Comparison of ENCODE assay signal across 28 cellular contexts in genomic region chr2:240806459-240806858, GRCh38. TPM values are rescaled to one million over a fixed set of nuclear protein-coding genes. Genes with fewer than 3 reads are reported as not detected.
"Had no signal": no experiment of that assay in that cellular context is flagged by ENCODE, and none has a peak within 500 bp of the region (broad histone marks: within the 10 kb centered on the region; RNA-seq: fewer than 3 reads in every experiment).

No MANE protein-coding gene starts in this region.

- H3K9me3 Mint-ChIP-seq: stimulated activated effector memory CD8-positive, alpha-beta T cell treated with anti-CD3 and anti-CD28 coated beads, Interleukin-12 subunit alpha, Interleukin-12 subunit beta, amount 100 ng/mL, for 72 hours; stimulated activated naive CD8-positive, alpha-beta T cell treated with anti-CD3 and anti-CD28 coated beads, Interleukin-15, amount 100 ng/mL, for 72 hours; stimulated activated naive CD8-positive, alpha-beta T cell treated with anti-CD3 and anti-CD28 coated beads, Interleukin-15, Interleukin-2, amounts not matched to agents 100 ng/mL and 50 ng/mL, for 24 hours; type B pancreatic cell had no signal

- H3K4me3 ChIP-seq: stomach, suprapubic skin, testis, thoracic aorta, thyroid gland, tibial artery, tibial nerve, transverse colon, upper lobe of left lung, upper lobe of right lung, uterus, vagina had no signal

- H3K27ac Mint-ChIP-seq: stimulated activated effector memory CD8-positive, alpha-beta T cell treated with anti-CD3 and anti-CD28 coated beads, Interleukin-12 subunit alpha, Interleukin-12 subunit beta, amount 100 ng/mL, for 72 hours; stimulated activated memory B cell treated with anti-CD40 and anti-IgM and Interleukin-4, amounts not matched to agents 10 μg/mL and 1 μg/mL and 100 μg/mL, for 72 hours; stimulated activated naive B cell treated with anti-CD40 and anti-IgM and Interleukin-4, amounts not matched to agents 10 μg/mL and 1 μg/mL and 100 μg/mL, for 72 hours; stimulated activated naive CD8-positive, alpha-beta T cell treated with anti-CD3 and anti-CD28 coated beads, Interleukin-15, amount 100 ng/mL, for 72 hours; stimulated activated naive CD8-positive, alpha-beta T cell treated with anti-CD3 and anti-CD28 coated beads, Interleukin-15, Interleukin-2, amounts not matched to agents 100 ng/mL and 50 ng/mL, for 24 hours; type B pancreatic cell had no signal

- H3K4me1 ChIP-seq: stomach, suprapubic skin, testis, thyroid gland, tibial artery, tibial nerve, transverse colon, upper lobe of left lung, upper lobe of right lung, uterus, vagina had no signal

- H3K27me3 ChIP-seq: testis, thyroid gland, upper lobe of left lung, uterus, vagina had no signal

- DNase-seq: stimulated activated CD4-positive, alpha-beta T cell treated with anti-CD3 and anti-CD28 coated beads, Interleukin-2, amount 100 ng/mL, for 48 hours; stimulated activated CD4-positive, alpha-beta T cell treated with anti-CD3 and anti-CD28 coated beads, Interleukin-4, amount 100 ng/mL, for 1 hour; stimulated activated CD4-positive, alpha-beta T cell treated with anti-CD3 and anti-CD28 coated beads, Interleukin-4, amount 100 ng/mL, for 24 hours; stimulated activated CD4-positive, alpha-beta T cell treated with anti-CD3 and anti-CD28 coated beads, Interleukin-4, amount 100 ng/mL, for 4 hours; stimulated activated naive B cell treated with anti-CD40 and anti-IgM and Interleukin-4, amounts not matched to agents 10 μg/mL and 1 μg/mL and 100 μg/mL, for 72 hours; stimulated activated naive CD4-positive, alpha-beta T cell; stimulated activated naive CD4-positive, alpha-beta T cell treated with Interleukin-2 at 50 U/mL for 16 hours; stimulated activated naive CD8-positive, alpha-beta T cell treated with anti-CD3 and anti-CD28 coated beads, Interleukin-15, amount 100 ng/mL, for 72 hours; stimulated activated naive CD8-positive, alpha-beta T cell treated with anti-CD3 and anti-CD28 coated beads, Interleukin-15, Interleukin-2, amounts not matched to agents 100 U/mL and 50 U/mL, for 24 hours; substantia nigra; testis; transverse colon; trophoblast cell; upper lobe of left lung; uterus had no signal

- H3K27ac ChIP-seq: stomach, suprapubic skin, testis, thoracic aorta, thyroid gland, tibial artery, tibial nerve, transverse colon, upper lobe of left lung, upper lobe of right lung, uterus, vagina had no signal

- ATAC-seq: stimulated activated effector memory CD8-positive, alpha-beta T cell treated with anti-CD3 and anti-CD28 coated beads, Interleukin-12 subunit alpha, Interleukin-12 subunit beta, amount 100 ng/mL, for 72 hours; stimulated activated memory B cell treated with anti-CD40 and anti-IgM and Interleukin-4, amounts not matched to agents 10 μg/mL and 1 μg/mL and 100 μg/mL, for 72 hours; stimulated activated naive B cell treated with anti-CD40 and anti-IgM and Interleukin-4, amounts not matched to agents 10 μg/mL and 1 μg/mL and 100 μg/mL, for 72 hours; stimulated activated naive CD8-positive, alpha-beta T cell treated with anti-CD3 and anti-CD28 coated beads, Interleukin-15, amount 100 ng/mL, for 72 hours; stimulated activated naive CD8-positive, alpha-beta T cell treated with anti-CD3 and anti-CD28 coated beads, Interleukin-15, Interleukin-2, amounts not matched to agents 100 U/mL and 50 U/mL, for 24 hours; upper lobe of right lung had no signal

- H3K36me3 ChIP-seq: stomach, suprapubic skin, thoracic aorta, thyroid gland, tibial artery, tibial nerve, transverse colon, upper lobe of left lung, upper lobe of right lung, uterus, vagina had no signal

- H3K36me3 Mint-ChIP-seq: stimulated activated effector memory CD8-positive, alpha-beta T cell treated with anti-CD3 and anti-CD28 coated beads, Interleukin-12 subunit alpha, Interleukin-12 subunit beta, amount 100 ng/mL, for 72 hours; stimulated activated memory B cell treated with anti-CD40 and anti-IgM and Interleukin-4, amounts not matched to agents 10 μg/mL and 1 μg/mL and 100 μg/mL, for 72 hours had no signal

- H3K9me3 ChIP-seq: suprapubic skin, testis, thoracic aorta, thyroid gland, transverse colon, upper lobe of right lung, uterus, vagina had no signal

- H3K4me1 Mint-ChIP-seq: stimulated activated effector memory CD8-positive, alpha-beta T cell treated with anti-CD3 and anti-CD28 coated beads, Interleukin-12 subunit alpha, Interleukin-12 subunit beta, amount 100 ng/mL, for 72 hours; stimulated activated memory B cell treated with anti-CD40 and anti-IgM and Interleukin-4, amounts not matched to agents 10 μg/mL and 1 μg/mL and 100 μg/mL, for 72 hours; stimulated activated naive CD8-positive, alpha-beta T cell treated with anti-CD3 and anti-CD28 coated beads, Interleukin-15, amount 100 ng/mL, for 72 hours had no signal

- H3K27me3 Mint-ChIP-seq: type B pancreatic cell had no signal

- H3K4me3 Mint-ChIP-seq: stimulated activated effector memory CD8-positive, alpha-beta T cell treated with anti-CD3 and anti-CD28 coated beads, Interleukin-12 subunit alpha, Interleukin-12 subunit beta, amount 100 ng/mL, for 72 hours; stimulated activated memory B cell treated with anti-CD40 and anti-IgM and Interleukin-4, amounts not matched to agents 10 μg/mL and 1 μg/mL and 100 μg/mL, for 72 hours; stimulated activated naive B cell treated with anti-CD40 and anti-IgM and Interleukin-4, amounts not matched to agents 10 μg/mL and 1 μg/mL and 100 μg/mL, for 72 hours; stimulated activated naive CD8-positive, alpha-beta T cell treated with anti-CD3 and anti-CD28 coated beads, Interleukin-15, amount 100 ng/mL, for 72 hours; stimulated activated naive CD8-positive, alpha-beta T cell treated with anti-CD3 and anti-CD28 coated beads, Interleukin-15, Interleukin-2, amounts not matched to agents 100 ng/mL and 50 ng/mL, for 24 hours; type B pancreatic cell had no signal

RNA-seq across cellular contexts. Expression of gene KIF1A, which starts 13.6 kb away (rescaled TPM):
- total RNA-seq: subcutaneous adipose tissue had no signal
